ENCODE assay signal across 2 cellular contexts in the genomic region with DNA sequence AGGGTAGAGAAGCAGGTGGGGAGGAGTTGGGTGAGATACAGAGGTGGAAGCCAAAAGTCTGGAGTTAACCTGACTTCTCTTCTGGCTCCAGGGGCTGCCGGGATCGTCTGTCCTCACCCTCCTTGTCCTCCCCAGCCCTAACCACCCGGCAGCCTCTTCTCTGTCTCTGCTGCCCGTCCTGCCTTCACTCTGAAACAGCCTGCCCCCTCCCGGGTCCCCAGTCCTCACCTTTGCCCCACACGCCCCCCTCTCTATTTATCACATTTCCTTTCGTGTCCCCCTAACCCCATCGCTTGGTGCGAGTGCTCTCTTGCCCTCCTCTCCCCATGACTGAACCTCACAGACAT.
TF ChIP-seq lines count a peak whose summit lies in the region.

No MANE protein-coding gene starts in this region.

TF ChIP-seq in A549, 52 proteins besides CTCF, POLR2A, EP300 and RAD21:
- TF ChIP-seq ESRRA (IDR thresholded peaks at IDR 0.05; ENCODE audit: borderline replicate concordance, low read length) (no peak), CHD4 (IDR thresholded peaks at IDR 0.05; ENCODE audit: borderline replicate concordance) (no peak), SMC3 (IDR thresholded peaks at IDR 0.05) (no peak)

TF ChIP-seq in IMR-90, 13 proteins besides CTCF, POLR2A, EP300 and RAD21:
- TF ChIP-seq MAZ (IDR thresholded peaks at IDR 0.05; ENCODE audit: borderline replicate concordance, low read depth, low read length) (no peak), RFX5 (IDR thresholded peaks at IDR 0.05; ENCODE audit: low read depth, low read length) (no peak), BHLHE40 (IDR thresholded peaks at IDR 0.05; ENCODE audit: low read depth, low read length) (no peak), SMC3 (IDR thresholded peaks at IDR 0.05; ENCODE audit: low read depth, low read length) (no peak), RCOR1 (IDR thresholded peaks at IDR 0.05; ENCODE audit: insufficient replicate concordance, low read length) (no peak), FOS (IDR thresholded peaks at IDR 0.05; ENCODE audit: low read depth, low read length) (no peak), CHD1 (IDR thresholded peaks at IDR 0.05; ENCODE audit: low read depth, low read length) (no peak), CEBPB (IDR thresholded peaks at IDR 0.05; ENCODE audit: low read depth, low read length) (no peak), MAFK (IDR thresholded peaks at IDR 0.05; ENCODE audit: low read depth, low read length) (no peak), MXI1 (IDR thresholded peaks at IDR 0.05; ENCODE audit: borderline replicate concordance, low read depth, low read length) (no peak)
- TF ChIP-seq, protein P1, sequence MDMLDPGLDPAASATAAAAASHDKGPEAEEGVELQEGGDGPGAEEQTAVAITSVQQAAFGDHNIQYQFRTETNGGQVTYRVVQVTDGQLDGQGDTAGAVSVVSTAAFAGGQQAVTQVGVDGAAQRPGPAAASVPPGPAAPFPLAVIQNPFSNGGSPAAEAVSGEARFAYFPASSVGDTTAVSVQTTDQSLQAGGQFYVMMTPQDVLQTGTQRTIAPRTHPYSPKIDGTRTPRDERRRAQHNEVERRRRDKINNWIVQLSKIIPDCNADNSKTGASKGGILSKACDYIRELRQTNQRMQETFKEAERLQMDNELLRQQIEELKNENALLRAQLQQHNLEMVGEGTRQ (IDR thresholded peaks at IDR 0.05; ENCODE audit: low read depth, low read length): no peak
- TF ChIP-seq, protein P2, sequence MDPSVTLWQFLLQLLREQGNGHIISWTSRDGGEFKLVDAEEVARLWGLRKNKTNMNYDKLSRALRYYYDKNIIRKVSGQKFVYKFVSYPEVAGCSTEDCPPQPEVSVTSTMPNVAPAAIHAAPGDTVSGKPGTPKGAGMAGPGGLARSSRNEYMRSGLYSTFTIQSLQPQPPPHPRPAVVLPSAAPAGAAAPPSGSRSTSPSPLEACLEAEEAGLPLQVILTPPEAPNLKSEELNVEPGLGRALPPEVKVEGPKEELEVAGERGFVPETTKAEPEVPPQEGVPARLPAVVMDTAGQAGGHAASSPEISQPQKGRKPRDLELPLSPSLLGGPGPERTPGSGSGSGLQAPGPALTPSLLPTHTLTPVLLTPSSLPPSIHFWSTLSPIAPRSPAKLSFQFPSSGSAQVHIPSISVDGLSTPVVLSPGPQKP (IDR thresholded peaks at IDR 0.05; ENCODE audit: borderline replicate concordance, low read depth, low read length): no peak
